In genomic region chr3:157300091-157300490, GRCh38 we compare ENCODE assay signal across 22 cellular contexts.
A peak's percentile ranks its signal among the peaks of the same experiment; 100 is the strongest.
DNase-seq lines count a peak whose midpoint lies in the region; TF ChIP-seq lines count a peak whose summit lies in the region.
"Had no signal": no experiment of that assay in that cellular context is flagged by ENCODE, and none has a peak within 500 bp of the region (broad histone marks: within the 10 kb centered on the region; RNA-seq: fewer than 3 reads in every experiment).

No MANE protein-coding gene starts in this region.

- H3K27ac ChIP-seq in ovary (no peak overlapping the region), sigmoid colon (no peak overlapping the region)
- H3K27ac ChIP-seq: A549, Peyer's patch, SJSA1 had no signal

- no peak for TF ChIP-seq POLR2A in ovary (IDR thresholded peaks at IDR 0.05)
- no peak for TF ChIP-seq POLR2A in sigmoid colon (IDR thresholded peaks at IDR 0.05)

- H3K9ac ChIP-seq in adipocyte (ENCODE audit: low read length) (peak overlapping the region; percentile 78), skeletal muscle satellite cell (ENCODE audit: low read depth, low read length) (peak overlapping the region; percentile 8)

- no peak for TF ChIP-seq EP300 in ovary (IDR thresholded peaks at IDR 0.05)
- no peak for TF ChIP-seq EP300 in sigmoid colon (IDR thresholded peaks at IDR 0.05)

- DNase-seq in AG10803 (ENCODE audit: low read depth) (peak; percentile 84), adipocyte (ENCODE audit: low read depth) (peak; percentile 83), fibroblast of peridontal ligament (ENCODE audit: extremely low read depth) (peak; percentile 71), NCI-H526 (lab: John Stamatoyannopoulos, UW) (no peak), ovary (no peak), sigmoid colon (no peak)
- DNase-seq: BE2C; CD4-positive, CD25-positive, alpha-beta regulatory T cell; COR-L47; DMS 273 treated with DMSO at 0.1 percent for 48 hours; DND-41; HCEC 1CT; MG63; NCI-H1092; NCI-H1436 treated with DMSO at 0.1 percent for 48 hours; NCI-H2081; NCI-H748 treated with DMSO at 0.1 percent for 48 hours; NK-92 treated with Interleukin-12 subunit alpha and Interleukin-12 subunit beta, amount 100 ng/mL, for 24 hours; Peyer's patch had no signal

- H3K4me1 ChIP-seq in adipocyte (ENCODE audit: control insufficient read depth, insufficient read depth, low read length) (peaks cover 67% of the 10 kb centered on the region), skeletal muscle satellite cell (ENCODE audit: control insufficient read depth, insufficient read depth, low read length) (peaks cover 39% of the 10 kb centered on the region), ovary (ENCODE audit: insufficient read depth) (no peaks in the 10 kb centered on the region), sigmoid colon (no peaks in the 10 kb centered on the region)
- H3K4me1 ChIP-seq: A549, BE2C, Peyer's patch, SJSA1 had no signal

- no peaks in the 10 kb centered on the region for H3K36me3 ChIP-seq in adipocyte (ENCODE audit: control insufficient read depth, insufficient read depth, low read length, severe bottlenecking)
- no peaks in the 10 kb centered on the region for H3K36me3 ChIP-seq in skeletal muscle satellite cell (ENCODE audit: insufficient read depth, low read length)
- no peaks in the 10 kb centered on the region for H3K36me3 ChIP-seq in ovary
- no peaks in the 10 kb centered on the region for H3K36me3 ChIP-seq in sigmoid colon
- H3K36me3 ChIP-seq: BE2C, MG63, Peyer's patch, SJSA1 had no signal

- intact Hi-C loops in ovary (cut with DNase I), result no loop called here
- intact Hi-C loops in sigmoid colon (cut with DNase I), result no loop called here

- no peak overlapping the region for H3K4me3 ChIP-seq in AG10803 (ENCODE audit: low read length)
- H3K4me3 ChIP-seq in adipocyte (ENCODE audit: low read length), result no peak overlapping the region
- H3K4me3 ChIP-seq in skeletal muscle satellite cell (ENCODE audit: low read length), result no peak overlapping the region
- H3K4me3 ChIP-seq in ovary, result no peak overlapping the region
- H3K4me3 ChIP-seq in sigmoid colon, result no peak overlapping the region
- H3K4me3 ChIP-seq: A549, MG63, Peyer's patch, SJSA1 had no signal

- H3K27me3 ChIP-seq in adipocyte (replicated peaks; ENCODE audit: control insufficient read depth, insufficient read depth, low read length) (no peaks in the 10 kb centered on the region), skeletal muscle satellite cell (ENCODE audit: control insufficient read depth, insufficient read depth, low read length) (no peaks in the 10 kb centered on the region), ovary (no peaks in the 10 kb centered on the region), sigmoid colon (no peaks in the 10 kb centered on the region)
- H3K27me3 ChIP-seq: MG63, Peyer's patch, SJSA1 had no signal

- H3K4me2 ChIP-seq in skeletal muscle satellite cell (ENCODE audit: low read length), result peak overlapping the region; percentile 9
- H3K4me2 ChIP-seq: A549 had no signal

- TF ChIP-seq CTCF in AG10803 (conservative IDR thresholded peaks at IDR 0.05; ENCODE audit: low read length) (no peak), ovary (IDR thresholded peaks at IDR 0.05) (no peak), sigmoid colon (IDR thresholded peaks at IDR 0.05) (no peak)

- WGBS in ovary, 3 donors, result 40 to 55% (median 47%) methylated on average over 2 of the region's 2 CpGs
- 78 to 80% methylated on average over 2 of the region's 2 CpGs for WGBS in sigmoid colon, 2 donors

- H3K9me3 ChIP-seq in adipocyte (ENCODE audit: control insufficient read depth, low read length), result no peaks in the 10 kb centered on the region
- no peaks in the 10 kb centered on the region for H3K9me3 ChIP-seq in skeletal muscle satellite cell (replicated peaks; ENCODE audit: low read length)
- H3K9me3 ChIP-seq in ovary, result no peaks in the 10 kb centered on the region
- H3K9me3 ChIP-seq in sigmoid colon, result no peaks in the 10 kb centered on the region
- H3K9me3 ChIP-seq: A549, BE2C, MG63, Peyer's patch, SJSA1 had no signal

Comparison
In these comparisons a context has a peak if more than half of its experiments do, and no peak if none do; other contexts are left out.
1. DNase-seq: peak in AG10803 (single experiment), adipocyte (single experiment) and fibroblast of peridontal ligament (single experiment); none in NCI-H526 (0 of 2), ovary (0 of 5) and sigmoid colon (single experiment).